1 cellular context compared by ENCODE assay signal in the genomic region with DNA sequence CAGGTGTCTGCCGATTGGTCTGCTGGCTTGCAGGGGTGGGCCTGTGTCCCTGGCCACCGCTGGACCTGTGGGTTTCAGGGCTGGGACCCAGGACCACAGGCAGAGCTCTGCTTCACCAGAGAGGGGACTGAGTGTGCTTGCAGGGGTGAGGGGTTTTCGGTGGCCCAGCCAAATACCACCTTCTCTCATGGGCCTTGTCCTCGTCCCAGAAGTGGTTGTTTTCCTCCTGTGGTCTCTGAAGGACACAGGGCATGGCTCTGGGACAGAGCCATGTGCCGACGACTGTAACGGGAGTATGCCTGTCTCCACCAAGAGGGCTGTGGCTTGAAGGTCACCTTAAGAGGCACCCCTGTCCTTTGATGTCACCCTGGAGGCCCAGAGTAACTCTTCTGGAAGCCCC. TPM values are rescaled to one million over a fixed set of nuclear protein-coding genes. Genes with fewer than 3 reads are reported as not detected.
"Had no signal": no experiment of that assay in that cellular context is flagged by ENCODE, and none has a peak within 500 bp of the region (broad histone marks: within the 10 kb centered on the region; RNA-seq: fewer than 3 reads in every experiment).

No MANE protein-coding gene starts in this region.

RNA-seq across cellular contexts. Expression of gene FAM90A1, which starts 7.3 kb away (rescaled TPM):
- total RNA-seq: G401 had no signal
